ENCODE assay signal across 7 cellular contexts in the genomic region with DNA sequence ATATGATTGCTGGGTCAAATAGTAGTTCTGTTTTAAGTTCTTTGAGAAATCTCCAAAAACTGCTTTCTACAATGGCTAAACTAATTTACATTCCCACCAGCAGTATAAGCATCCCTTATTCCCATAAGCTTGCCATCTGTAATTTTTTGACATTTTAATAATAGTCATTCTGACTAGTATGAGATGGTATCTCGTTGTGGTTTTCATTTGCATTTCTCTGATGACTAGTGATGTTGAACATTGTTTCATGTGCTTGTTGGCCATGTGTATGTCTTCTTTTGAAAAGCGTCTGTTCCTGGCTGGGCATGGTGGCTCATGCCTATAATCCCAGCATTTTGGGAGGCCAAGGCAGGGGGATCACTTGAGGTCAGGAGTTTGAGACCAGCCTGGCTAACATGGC. TPM values are rescaled to one million over a fixed set of nuclear protein-coding genes. Genes with fewer than 3 reads are reported as not detected.
"Had no signal": no experiment of that assay in that cellular context is flagged by ENCODE, and none has a peak within 500 bp of the region (broad histone marks: within the 10 kb centered on the region; RNA-seq: fewer than 3 reads in every experiment).

No MANE protein-coding gene starts in this region.

RNA-seq across cellular contexts. Expression of a gene that starts 21.2 kb away (rescaled TPM):
- total RNA-seq: LHCN-M2, MCF 10A, NCI-H460, OCI-LY7, Peyer's patch, Right ventricle myocardium superior, SJSA1 had no signal
